Comparison of ENCODE assay signal across 8 cellular contexts in the genomic region with DNA sequence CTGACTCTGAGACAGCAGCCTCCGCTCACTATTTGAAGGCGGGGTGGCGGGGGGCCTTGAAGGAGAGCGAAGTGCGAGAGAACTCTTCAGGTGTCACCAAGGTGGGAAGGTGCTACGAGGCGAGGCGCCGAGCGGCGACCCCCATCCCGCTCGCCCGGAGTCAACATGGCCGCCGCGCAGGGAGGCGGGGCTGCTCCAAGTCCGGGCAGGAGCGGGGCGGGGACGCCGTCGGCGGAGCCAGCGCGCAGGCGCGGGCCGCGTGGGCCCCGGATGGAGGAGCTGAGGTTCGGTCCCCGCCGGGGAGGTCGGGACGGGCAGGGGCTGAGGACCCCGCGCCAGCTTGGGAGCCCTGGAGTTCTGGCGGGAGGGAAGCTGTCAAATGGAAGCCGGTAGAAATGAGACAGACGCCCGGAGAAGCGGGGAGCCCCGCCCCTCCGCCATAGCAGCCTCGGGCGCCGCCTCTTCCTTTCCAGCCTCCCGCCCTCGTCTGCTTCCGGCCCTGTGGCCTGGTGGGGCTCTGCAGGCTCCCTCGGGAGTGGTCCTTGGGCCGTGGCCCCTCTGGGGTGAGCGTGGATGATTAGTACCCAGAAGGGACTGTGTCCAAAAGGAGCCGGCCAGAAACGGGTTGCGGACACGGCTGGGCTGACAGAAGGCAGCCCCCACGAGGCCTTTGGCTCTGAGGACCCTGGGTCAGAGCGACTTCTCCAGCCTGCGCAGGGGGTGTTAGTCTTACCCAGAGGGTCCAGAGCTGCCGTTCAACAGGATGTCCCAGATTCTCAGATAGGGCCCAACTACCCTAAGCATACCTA. TPM values are rescaled to one million over a fixed set of nuclear protein-coding genes. Genes with fewer than 3 reads are reported as not detected.
DNase-seq lines count a peak whose midpoint lies in the region; ATAC-seq, FAIRE-seq and TF ChIP-seq lines count a peak whose summit lies in the region.

A gene (plus strand): TSS at position 245 of the 809 bp plus-strand sequence. CDS start 2,866 bp downstream, outside the sequence.

- peaks cover 37 to 40% of the 10 kb centered on the region in 2 donors for H3K4me1 ChIP-seq in kidney (ENCODE audit: control insufficient read depth in 1 of 2, insufficient read depth in 1 of 2, low read depth in 1 of 2, low read length in 2 of 2)

- ATAC-seq in GM18907 (IDR thresholded peaks at IDR 0.05; ENCODE audit: unreplicated experiment) (peak; percentile 69), HG03139 (IDR thresholded peaks at IDR 0.05; ENCODE audit: unreplicated experiment) (peak; percentile 49)

- DNase-seq in AG08395 (ENCODE audit: low spot score) (peak; percentile 96), NCI-H345 (lab: John Stamatoyannopoulos, UW) (peak; percentile 90), caudate nucleus (lab: John Stamatoyannopoulos, UW) (peak; percentile 42 to 97 (median 90)), kidney (peak; percentile 96)
- DNase-seq in activated CD4-positive, CD25-positive, alpha-beta regulatory T cell (lab: John Stamatoyannopoulos, UW) = peak; percentile 77 to 84 (median 82)
- peak; percentile 92 for DNase-seq in stimulated activated CD4-positive, alpha-beta T cell treated with anti-CD3 and anti-CD28 coated beads, Interleukin-15, amount 100 ng/mL, for 24 hours

- no peak for FAIRE-seq in kidney (lab: Jason Lieb, UNC)

- H3K4me3 ChIP-seq in kidney (ENCODE audit: low read length in 2 of 2) = peak within 1 kb of the TSS; percentile 76 to 95

- H3K36me3 ChIP-seq in kidney (ENCODE audit: control insufficient read depth in 1 of 2, insufficient read depth in 2 of 2, low read length in 2 of 2) = no peaks in the 10 kb centered on the region

- peak; percentile 14 for TF ChIP-seq CTCF in kidney (IDR thresholded peaks at IDR 0.05; ENCODE audit: borderline replicate concordance, extremely low read depth, insufficient read depth)

- H3K27ac ChIP-seq in caudate nucleus (ENCODE audit: low read depth, low read length) (peak within 1 kb of the TSS; percentile 100), kidney (ENCODE audit: low read depth in 2 of 2, low read length in 2 of 2) (peak within 1 kb of the TSS; percentile 99 to 100)

- intact Hi-C loops in kidney (cut with DNase I) = no loop called here

- H3K9ac ChIP-seq in kidney (ENCODE audit: low read length in 2 of 2) = peak within 1 kb of the TSS; percentile 96 to 97

- no peaks in the 10 kb centered on the region for H3K9me3 ChIP-seq in kidney (ENCODE audit: control insufficient read depth in 1 of 2, low read length in 2 of 2)

RNA-seq across cellular contexts. Expression of the gene that starts here (rescaled TPM):
- total RNA-seq in kidney = 13.8 TPM
- polyA plus RNA-seq in kidney (ENCODE audit: insufficient read depth, low read depth, low replicate concordance) = 15.5 TPM

Comparison
In these comparisons a context has a peak if more than half of its experiments do, and no peak if none do; other contexts are left out.
1. Peak in every context shown above with its lines: DNase-seq, ATAC-seq, H3K4me3 ChIP-seq and H3K27ac ChIP-seq.